Comparison of ENCODE assay signal across 17 cellular contexts in genomic region chr12:13339538-13339937, GRCh38.
A peak's percentile ranks its signal among the peaks of the same experiment; 100 is the strongest.
DNase-seq lines count a peak whose midpoint lies in the region; ATAC-seq and TF ChIP-seq lines count a peak whose summit lies in the region.
"Had no signal": no experiment of that assay in that cellular context is flagged by ENCODE, and none has a peak within 500 bp of the region (broad histone marks: within the 10 kb centered on the region; RNA-seq: fewer than 3 reads in every experiment).

No MANE protein-coding gene starts in this region.

- no peaks in the 10 kb centered on the region for H3F3A ChIP-seq in GM23338 (replicated peaks; ENCODE audit: low read depth)

- DNase-seq in BE2C (peak; percentile 64), ecto neural progenitor cell (ENCODE audit: low spot score) (peak; percentile 37), left lung (no peak), GM23338 (ENCODE audit: low spot score) (no peak), occipital lobe (lab: John Stamatoyannopoulos, UW) (no peak), medulla oblongata (ENCODE audit: extremely low spot score) (no peak)
- DNase-seq: activated CD4-positive, alpha-beta memory T cell treated with anti-CD3 and anti-CD28 coated beads, Interleukin-2, amount 10 ng/mL, durations not matched to agents 7 days and 5 days; AML-193; foreskin melanocyte; MM.1S; NCI-H2107; NK-92 treated with Interleukin-12 subunit alpha and Interleukin-12 subunit beta, amount 100 ng/mL, for 24 hours; pancreas; substantia nigra had no signal

- no peak for TF ChIP-seq EP300 in Ishikawa (IDR thresholded peaks at IDR 0.05; ENCODE audit: borderline replicate concordance)

- no peak overlapping the region for H2AFZ ChIP-seq in GM23338

- no peaks in the 10 kb centered on the region for H4K20me1 ChIP-seq in GM23338 (replicated peaks; ENCODE audit: insufficient read depth)

- H3K27me3 ChIP-seq in BE2C: peaks cover 4% of the 10 kb centered on the region; the same call in 1 of the 2 replicates
- no peaks in the 10 kb centered on the region for H3K27me3 ChIP-seq in left lung
- H3K27me3 ChIP-seq in GM23338 (ENCODE audit: insufficient read depth): no peaks in the 10 kb centered on the region
- H3K27me3 ChIP-seq: pancreas had no signal

- no peak overlapping the region for H3K4me2 ChIP-seq in GM23338

- ATAC-seq in left lung (peak; percentile 27), HG02623 (IDR thresholded peaks at IDR 0.05; ENCODE audit: unreplicated experiment) (no peak), GM23338 (no peak)
- ATAC-seq: pancreas had no signal

- H3K9me3 ChIP-seq in BE2C: no peaks in the 10 kb centered on the region
- no peaks in the 10 kb centered on the region for H3K9me3 ChIP-seq in left lung
- H3K9me3 ChIP-seq: pancreas had no signal

- H3K79me2 ChIP-seq in GM23338 (replicated peaks; ENCODE audit: insufficient read depth): no peaks in the 10 kb centered on the region

- H3K4me1 ChIP-seq in BE2C (no peaks in the 10 kb centered on the region), left lung (no peaks in the 10 kb centered on the region), GM23338 (ENCODE audit: insufficient read depth) (no peaks in the 10 kb centered on the region)
- H3K4me1 ChIP-seq: pancreas had no signal

- H3K9me3 Mint-ChIP-seq in GM23338: no peaks in the 10 kb centered on the region
- H3K9me3 Mint-ChIP-seq: activated CD4-positive, alpha-beta memory T cell treated with anti-CD3 and anti-CD28 coated beads, Interleukin-2, amount 10 ng/mL, durations not matched to agents 7 days and 5 days had no signal

- no peak overlapping the region for H3K27ac ChIP-seq in left lung
- no peak overlapping the region for H3K27ac ChIP-seq in GM23338 (ENCODE audit: low read depth)
- H3K27ac ChIP-seq: HL-60, pancreas had no signal

- H3K4me1 Mint-ChIP-seq in GM23338: no peaks in the 10 kb centered on the region
- H3K4me1 Mint-ChIP-seq: activated CD4-positive, alpha-beta memory T cell treated with anti-CD3 and anti-CD28 coated beads, Interleukin-2, amount 10 ng/mL, durations not matched to agents 7 days and 5 days had no signal

- H3K4me3 Mint-ChIP-seq in GM23338: no peak overlapping the region
- H3K4me3 Mint-ChIP-seq: activated CD4-positive, alpha-beta memory T cell treated with anti-CD3 and anti-CD28 coated beads, Interleukin-2, amount 10 ng/mL, durations not matched to agents 7 days and 5 days had no signal

- H3K27ac Mint-ChIP-seq in GM23338: no peak overlapping the region
- H3K27ac Mint-ChIP-seq: activated CD4-positive, alpha-beta memory T cell treated with anti-CD3 and anti-CD28 coated beads, Interleukin-2, amount 10 ng/mL, durations not matched to agents 7 days and 5 days had no signal

- H3K27me3 Mint-ChIP-seq in GM23338 (ENCODE audit: insufficient read depth, low read depth, poor library complexity): peaks cover 4% of the 10 kb centered on the region

- TF ChIP-seq RAD21 in Ishikawa (IDR thresholded peaks at IDR 0.05; ENCODE audit: low read depth): no peak

- H3K36me3 ChIP-seq in BE2C: no peaks in the 10 kb centered on the region
- H3K36me3 ChIP-seq in left lung: no peaks in the 10 kb centered on the region
- H3K36me3 ChIP-seq in GM23338 (ENCODE audit: insufficient read depth): no peaks in the 10 kb centered on the region
- H3K36me3 ChIP-seq: pancreas had no signal

- H3K4me3 ChIP-seq in BE2C (ENCODE audit: low read depth, low read length) (no peak overlapping the region), left lung (no peak overlapping the region), GM23338 (no peak overlapping the region)
- H3K4me3 ChIP-seq: pancreas had no signal

- TF ChIP-seq CTCF in BE2C (IDR thresholded peaks at IDR 0.05; ENCODE audit: low read depth, low read length): no peak
- TF ChIP-seq CTCF in left lung (IDR thresholded peaks at IDR 0.05): no peak
- no peak for TF ChIP-seq CTCF in GM23338 (conservative IDR thresholded peaks at IDR 0.05; ENCODE audit: low read depth in 2 of 2)

- intact Hi-C loops in left lung (cut with DNase I): no loop called here

- no peaks in the 10 kb centered on the region; the same call in 2 of the 3 replicates for H3K36me3 Mint-ChIP-seq in GM23338 (ENCODE audit: low read depth)

- peaks cover 6% of the 10 kb centered on the region for H3K9me2 ChIP-seq in GM23338 (ENCODE audit: insufficient read depth)

TF ChIP-seq in Ishikawa, 13 proteins besides CTCF, POLR2A, EP300 and RAD21:
- TF ChIP-seq CEBPB (IDR thresholded peaks at IDR 0.05): no peak
- no peak for TF ChIP-seq REST (IDR thresholded peaks at IDR 0.05; ENCODE audit: low read depth)
- TF ChIP-seq TEAD4 (IDR thresholded peaks at IDR 0.05): peak; percentile 16; the same call in 1 of the 2 replicates

TF ChIP-seq in GM23338, 12 proteins besides CTCF, POLR2A, EP300 and RAD21 (continues in another document):
- TF ChIP-seq EZH2 (IDR thresholded peaks at IDR 0.05; ENCODE audit: low read depth, unreplicated experiment) (no peak), CREB1 (CRISPR knock-in tag; IDR thresholded peaks at IDR 0.05; ENCODE audit: low read depth) (no peak), JUNB (IDR thresholded peaks at IDR 0.05; ENCODE audit: unreplicated experiment) (no peak), ZNF114 (CRISPR knock-in tag; IDR thresholded peaks at IDR 0.05) (no peak), ETS1 (IDR thresholded peaks at IDR 0.05) (no peak), EZH2phosphoT487 (IDR thresholded peaks at IDR 0.05; ENCODE audit: unreplicated experiment) (no peak), REST (IDR thresholded peaks at IDR 0.05; ENCODE audit: unreplicated experiment) (no peak), POLR2AphosphoS5 (IDR thresholded peaks at IDR 0.05; ENCODE audit: low read depth) (no peak), STAT1 (IDR thresholded peaks at IDR 0.05; ENCODE audit: unreplicated experiment) (no peak)

Comparison
In these comparisons a context has a peak if more than half of its experiments do, and no peak if none do; other contexts are left out.
1. DNase-seq: peak in BE2C (single experiment) and ecto neural progenitor cell (single experiment); none in left lung (0 of 2), GM23338 (single experiment), occipital lobe (single experiment) and medulla oblongata (single experiment).